ENCODE assay signal across 1 cellular context in genomic region chr2:20350753-20351554, GRCh38.
TF ChIP-seq lines count a peak whose summit lies in the region.

Gene PUM2 (minus strand): TSS chr2:20350844. CDS start chr2:20327360, 23,484 bp downstream.

TF ChIP-seq in HEK293, 187 proteins besides CTCF, POLR2A, EP300 and RAD21 (continued from another document and continues in another):
- peak; percentile 75 for TF ChIP-seq PRDM4 (tag by site-specific recombination; IDR thresholded peaks at IDR 0.05)
- peak; percentile 81; the same call in 1 of the 2 replicates for TF ChIP-seq ZFP37 (tag by site-specific recombination; IDR thresholded peaks at IDR 0.05)
- no peak; the same call in none of the 2 replicates for TF ChIP-seq ZNF600 (tag by site-specific recombination; IDR thresholded peaks at IDR 0.05)
- no peak for TF ChIP-seq ZSCAN23 (tag by site-specific recombination; IDR thresholded peaks at IDR 0.05)
- no peak for TF ChIP-seq KLF10 (tag by site-specific recombination; IDR thresholded peaks at IDR 0.05)
- peak; percentile 65 for TF ChIP-seq GLIS2 (tag by site-specific recombination; IDR thresholded peaks at IDR 0.05)
- peak; percentile 65 for TF ChIP-seq PRDM1 (tag by site-specific recombination; IDR thresholded peaks at IDR 0.05)
- TF ChIP-seq ZBTB26 (tag by site-specific recombination; optimal IDR thresholded peaks at IDR 0.05), result peak; percentile 93
- TF ChIP-seq ZNF48 (tag by site-specific recombination; IDR thresholded peaks at IDR 0.05), result no peak
- TF ChIP-seq ZSCAN18 (tag by site-specific recombination; IDR thresholded peaks at IDR 0.05), result no peak
- TF ChIP-seq ZNF514 (tag by site-specific recombination; IDR thresholded peaks at IDR 0.05), result no peak
- TF ChIP-seq HOXD13 (CRISPR knock-in tag; IDR thresholded peaks at IDR 0.05; ENCODE audit: borderline replicate concordance), result no peak
- TF ChIP-seq ZNF248 (tag by site-specific recombination; IDR thresholded peaks at IDR 0.05), result no peak
- no peak for TF ChIP-seq KLF9 (tag by site-specific recombination; IDR thresholded peaks at IDR 0.05; ENCODE audit: low read depth)
- no peak for TF ChIP-seq ZNF416 (tag by site-specific recombination; IDR thresholded peaks at IDR 0.05)
- TF ChIP-seq ZNF19 (tag by site-specific recombination; IDR thresholded peaks at IDR 0.05; ENCODE audit: low read depth), result no peak
- TF ChIP-seq ZNF837 (tag by site-specific recombination; IDR thresholded peaks at IDR 0.05), result no peak
- TF ChIP-seq ZNF24 (tag by site-specific recombination; IDR thresholded peaks at IDR 0.05), result no peak
- no peak for TF ChIP-seq REPIN1 (tag by site-specific recombination; IDR thresholded peaks at IDR 0.05; ENCODE audit: low read depth)
- no peak; the same call in none of the 2 replicates for TF ChIP-seq SP2 (tag by site-specific recombination; IDR thresholded peaks at IDR 0.05)
- TF ChIP-seq ZNF18 (tag by site-specific recombination; IDR thresholded peaks at IDR 0.05), result no peak
- peak; percentile 76 for TF ChIP-seq EGR2 (tag by site-specific recombination; IDR thresholded peaks at IDR 0.05; ENCODE audit: low read depth)
- no peak for TF ChIP-seq ZNF324 (tag by site-specific recombination; IDR thresholded peaks at IDR 0.05)
- TF ChIP-seq KLF1 (tag by site-specific recombination; IDR thresholded peaks at IDR 0.05), result no peak
- no peak for TF ChIP-seq IKZF3 (tag by site-specific recombination; IDR thresholded peaks at IDR 0.05)
- TF ChIP-seq ZNF76 (tag by site-specific recombination; IDR thresholded peaks at IDR 0.05; ENCODE audit: borderline replicate concordance, low read depth), result peak; percentile 87
- no peak; the same call in 1 of the 2 replicates for TF ChIP-seq ZSCAN4 (tag by site-specific recombination; IDR thresholded peaks at IDR 0.05)
- no peak for TF ChIP-seq ZNF558 (tag by site-specific recombination; IDR thresholded peaks at IDR 0.05)
- peak; percentile 79 for TF ChIP-seq ZNF501 (tag by site-specific recombination; IDR thresholded peaks at IDR 0.05)
- TF ChIP-seq ZFP3 (tag by site-specific recombination; IDR thresholded peaks at IDR 0.05; ENCODE audit: low read depth), result no peak
- no peak for TF ChIP-seq YY1 (tag by site-specific recombination; IDR thresholded peaks at IDR 0.05)
- peak; percentile 87 for TF ChIP-seq ZFHX2 (tag by site-specific recombination; conservative IDR thresholded peaks at IDR 0.05)
- TF ChIP-seq REST (tag by site-specific recombination; IDR thresholded peaks at IDR 0.05), result peak; percentile 30; the same call in 1 of the 2 replicates
- no peak for TF ChIP-seq ZNF629 (tag by site-specific recombination; IDR thresholded peaks at IDR 0.05)
- no peak for TF ChIP-seq PRDM6 (tag by site-specific recombination; IDR thresholded peaks at IDR 0.05)
- TF ChIP-seq PRDM10 (tag by site-specific recombination; IDR thresholded peaks at IDR 0.05), result peak; percentile 88
- TF ChIP-seq ZSCAN30 (tag by site-specific recombination; IDR thresholded peaks at IDR 0.05), result peak; percentile 35; the same call in 1 of the 2 replicates
- TF ChIP-seq ZIC2 (tag by site-specific recombination; IDR thresholded peaks at IDR 0.05), result 0 out of 2 replicates have a peak, but pooled peaks have one; percentile 7
- no peak for TF ChIP-seq ZNF777 (tag by site-specific recombination; IDR thresholded peaks at IDR 0.05; ENCODE audit: borderline replicate concordance)
- 0 out of 2 replicates have a peak, but pooled peaks have one; percentile 4 for TF ChIP-seq ZNF561 (tag by site-specific recombination; IDR thresholded peaks at IDR 0.05; ENCODE audit: borderline replicate concordance)
- TF ChIP-seq ZXDB (tag by site-specific recombination; IDR thresholded peaks at IDR 0.05), result 0 out of 2 replicates have a peak, but pooled peaks have one; percentile 17
- TF ChIP-seq ZBTB8A (tag by site-specific recombination; IDR thresholded peaks at IDR 0.05), result peak; percentile 90
- no peak for TF ChIP-seq ZNF639 (tag by site-specific recombination; IDR thresholded peaks at IDR 0.05)
- TF ChIP-seq ZNF596 (tag by site-specific recombination; IDR thresholded peaks at IDR 0.05), result no peak
- no peak for TF ChIP-seq ZNF548 (tag by site-specific recombination; IDR thresholded peaks at IDR 0.05)
- TF ChIP-seq ZNF140 (tag by site-specific recombination; IDR thresholded peaks at IDR 0.05), result no peak
- TF ChIP-seq ZNF654 (tag by site-specific recombination; IDR thresholded peaks at IDR 0.05; ENCODE audit: low read depth), result no peak
